Comparison of ENCODE assay signal across 8 cellular contexts in the genomic region with DNA sequence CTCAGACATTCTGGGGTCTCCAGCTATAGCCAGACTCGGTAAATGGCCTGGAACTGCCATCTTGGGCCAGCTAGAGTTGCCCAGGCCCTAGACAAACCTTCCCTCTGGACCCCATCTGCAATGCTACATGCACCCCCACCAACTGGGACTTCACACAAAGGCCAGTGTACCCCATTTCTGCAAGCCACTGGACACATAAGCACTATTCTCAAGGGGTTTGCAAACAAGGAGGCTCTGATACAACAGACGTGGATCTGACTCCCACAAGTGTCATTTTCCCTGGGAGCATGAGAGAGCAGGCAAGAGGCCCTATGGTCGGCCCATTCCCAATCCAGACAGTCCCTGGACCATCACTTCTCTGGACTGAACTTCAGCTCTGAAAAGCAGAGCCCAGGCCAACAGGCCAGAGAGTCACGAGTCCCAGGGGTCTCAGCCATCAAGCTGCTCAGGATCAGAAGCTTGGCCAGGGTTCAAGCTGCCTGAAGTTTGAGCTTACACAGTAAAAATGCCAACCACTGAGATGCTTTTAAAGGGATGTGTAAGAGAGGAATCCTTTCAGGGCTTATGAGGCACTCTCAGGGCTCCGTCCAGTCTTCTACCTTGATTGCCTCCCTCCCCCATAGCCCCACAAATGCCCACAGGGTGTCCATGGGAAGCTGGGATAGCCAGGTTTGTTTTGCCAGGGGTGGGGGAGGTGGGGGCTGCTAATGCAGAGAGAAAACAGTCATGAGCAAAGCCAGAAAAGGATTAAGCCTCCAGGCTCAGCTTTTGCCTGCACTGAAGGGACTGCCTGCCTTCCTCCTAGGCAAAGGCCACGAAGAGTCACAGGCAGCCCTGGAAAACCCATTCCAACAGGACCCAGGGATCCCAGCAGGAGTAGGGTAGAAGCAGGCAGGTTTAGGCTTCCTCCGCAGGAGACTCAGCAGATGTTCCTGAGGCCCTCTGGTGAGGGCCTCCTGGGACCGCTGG. TPM values are rescaled to one million over a fixed set of nuclear protein-coding genes. Genes with fewer than 3 reads are reported as not detected.
DNase-seq lines count a peak whose midpoint lies in the region; ATAC-seq and TF ChIP-seq lines count a peak whose summit lies in the region.

No MANE protein-coding gene starts in this region.

- H2BK12ac ChIP-seq in mesenchymal stem cell (ENCODE audit: low read length in 2 of 2): peak overlapping the region; percentile 18 to 20

- CTCF ChIA-PET in activated CD8-positive, alpha-beta memory T cell treated with anti-CD3 and anti-CD28 coated beads, Interleukin-2, amount 10 ng/mL, durations not matched to agents 7 days and 5 days (lab: Charles Lee): interaction anchor here (0.8 to 10.1 kb wide), 7 partner anchors 9 to 81 kb away, joined by 3 to 118 read pairs (median 5); a partner anchor contains a TSS

- H3K4me1 ChIP-seq in mesenchymal stem cell (ENCODE audit: control insufficient read depth, insufficient read depth, low read depth, low read length): peaks cover 79% of the 10 kb centered on the region
- H3K4me1 ChIP-seq in tibial artery: peaks cover 31 to 100% (median 94%) of the 10 kb centered on the region in 4 donors

- peaks cover 3 to 22% of the 10 kb centered on the region in 2 experiments for H3K36me3 ChIP-seq in mesenchymal stem cell (ENCODE audit: control insufficient read depth in 1 of 2, insufficient read depth in 2 of 2, low read depth in 1 of 2, low read length in 2 of 2)
- peaks cover 0 to 4% (median 0%) of the 10 kb centered on the region in 3 donors for H3K36me3 ChIP-seq in tibial artery

- H3K9me3 Mint-ChIP-seq in activated CD8-positive, alpha-beta memory T cell treated with anti-CD3 and anti-CD28 coated beads, Interleukin-2, amount 10 ng/mL, durations not matched to agents 7 days and 5 days (ENCODE audit: low read depth): no peaks in the 10 kb centered on the region
- H3K9me3 Mint-ChIP-seq in activated naive CD8-positive, alpha-beta T cell treated with anti-CD3 and anti-CD28 coated beads, Interleukin-2, amount 50 U/mL, for 24 hours: no peaks in the 10 kb centered on the region

- peak overlapping the region in 1 of 2 experiments; percentile 23 for H3K23ac ChIP-seq in mesenchymal stem cell (ENCODE audit: low read length in 2 of 2)

- no peak overlapping the region for H2BK5ac ChIP-seq in mesenchymal stem cell (ENCODE audit: low read depth, low read length, poor library complexity, severe bottlenecking)

- no peak overlapping the region for H3K4me2 ChIP-seq in mesenchymal stem cell (ENCODE audit: low read length, poor library complexity, severe bottlenecking)

- H3K4me3 Mint-ChIP-seq in activated CD8-positive, alpha-beta memory T cell treated with anti-CD3 and anti-CD28 coated beads, Interleukin-2, amount 10 ng/mL, durations not matched to agents 7 days and 5 days: no peak overlapping the region
- no peak overlapping the region for H3K4me3 Mint-ChIP-seq in activated naive CD8-positive, alpha-beta T cell treated with anti-CD3 and anti-CD28 coated beads, Interleukin-2, amount 50 U/mL, for 24 hours

- no peaks in the 10 kb centered on the region for H3K27me3 Mint-ChIP-seq in activated CD8-positive, alpha-beta memory T cell treated with anti-CD3 and anti-CD28 coated beads, Interleukin-2, amount 10 ng/mL, durations not matched to agents 7 days and 5 days
- no peaks in the 10 kb centered on the region for H3K27me3 Mint-ChIP-seq in activated naive CD8-positive, alpha-beta T cell treated with anti-CD3 and anti-CD28 coated beads, Interleukin-2, amount 50 U/mL, for 24 hours

- ATAC-seq in activated CD8-positive, alpha-beta memory T cell treated with anti-CD3 and anti-CD28 coated beads, Interleukin-2, amount 10 ng/mL, durations not matched to agents 7 days and 5 days: no peak
- ATAC-seq in activated naive CD8-positive, alpha-beta T cell treated with anti-CD3 and anti-CD28 coated beads, Interleukin-2, amount 50 U/mL, for 24 hours: no peak
- ATAC-seq in HG03460 (IDR thresholded peaks at IDR 0.05; ENCODE audit: unreplicated experiment) (no peak), GM18505 (IDR thresholded peaks at IDR 0.05; ENCODE audit: unreplicated experiment) (no peak)

- H3K14ac ChIP-seq in mesenchymal stem cell (ENCODE audit: low read length in 2 of 2): peak overlapping the region in 1 of 2 experiments; percentile 58

- H2BK120ac ChIP-seq in mesenchymal stem cell (ENCODE audit: low read depth, low read length): no peak overlapping the region

- 90% methylated on average over 7 of the region's 8 CpGs for WGBS in mesenchymal stem cell

- peak overlapping the region in 1 of 2 experiments; percentile 24 for H3K4ac ChIP-seq in mesenchymal stem cell (ENCODE audit: low read depth in 1 of 2, low read length in 2 of 2)

- H3K9me3 ChIP-seq in mesenchymal stem cell (ENCODE audit: control insufficient read depth, low read length) (no peaks in the 10 kb centered on the region), tibial artery (no peaks in the 10 kb centered on the region)

- H4K8ac ChIP-seq in mesenchymal stem cell (ENCODE audit: low read length): no peak overlapping the region

- H3K27ac ChIP-seq in mesenchymal stem cell (ENCODE audit: low read length, poor library complexity, severe bottlenecking) (peak overlapping the region; percentile 46), tibial artery (peak overlapping the region; percentile 86 to 96)

- no peak for TF ChIP-seq CTCF in tibial artery (IDR thresholded peaks at IDR 0.05)

- intact Hi-C loops in tibial artery (cut with DNase I; ENCODE audit: low total_unique reads): no loop called here

- H3K27ac Mint-ChIP-seq in activated CD8-positive, alpha-beta memory T cell treated with anti-CD3 and anti-CD28 coated beads, Interleukin-2, amount 10 ng/mL, durations not matched to agents 7 days and 5 days: peak overlapping the region; percentile 92
- H3K27ac Mint-ChIP-seq in activated naive CD8-positive, alpha-beta T cell treated with anti-CD3 and anti-CD28 coated beads, Interleukin-2, amount 50 U/mL, for 24 hours: peak overlapping the region; percentile 97

- no peak overlapping the region for H4K91ac ChIP-seq in mesenchymal stem cell (ENCODE audit: low read length)

- TF ChIP-seq POLR2A in GM18505 (IDR thresholded peaks at IDR 0.05; ENCODE audit: borderline replicate concordance, extremely low read depth, insufficient read depth, insufficient read length): no peak

- peaks cover 99% of the 10 kb centered on the region for H3K4me1 Mint-ChIP-seq in activated CD8-positive, alpha-beta memory T cell treated with anti-CD3 and anti-CD28 coated beads, Interleukin-2, amount 10 ng/mL, durations not matched to agents 7 days and 5 days
- peaks cover 99% of the 10 kb centered on the region for H3K4me1 Mint-ChIP-seq in activated naive CD8-positive, alpha-beta T cell treated with anti-CD3 and anti-CD28 coated beads, Interleukin-2, amount 50 U/mL, for 24 hours

- no peak overlapping the region for H2AFZ ChIP-seq in mesenchymal stem cell (ENCODE audit: low read depth, low read length)

- DNase-seq in activated CD8-positive, alpha-beta memory T cell treated with anti-CD3 and anti-CD28 coated beads, Interleukin-2, amount 10 ng/mL, durations not matched to agents 7 days and 5 days: no peak
- no peak for DNase-seq in activated CD8-positive, alpha-beta memory T cell treated with anti-CD3 and anti-CD28 coated beads, Interleukin-2, amount 50 U/mL, for 48 hours
- no peak for DNase-seq in activated naive CD8-positive, alpha-beta T cell treated with anti-CD3 and anti-CD28 coated beads, Interleukin-2, amount 50 U/mL, for 24 hours
- DNase-seq in mesenchymal stem cell (no peak), tibial artery (no peak), mesenteric fat pad (ENCODE audit: low spot score) (no peak)

- H3K79me1 ChIP-seq in mesenchymal stem cell (replicated peaks; ENCODE audit: low read length, poor library complexity, severe bottlenecking): no peaks in the 10 kb centered on the region

- peak overlapping the region; percentile 39 for H3K9ac ChIP-seq in mesenchymal stem cell (ENCODE audit: low read length)

- H3K27me3 ChIP-seq in mesenchymal stem cell (ENCODE audit: control insufficient read depth in 1 of 2, insufficient read depth in 1 of 2, low read length in 2 of 2) (no peaks in the 10 kb centered on the region), tibial artery (no peaks in the 10 kb centered on the region)

- H2BK15ac ChIP-seq in mesenchymal stem cell (ENCODE audit: low read depth, poor library complexity, severe bottlenecking): no peak overlapping the region

- H3K18ac ChIP-seq in mesenchymal stem cell (ENCODE audit: low read depth in 1 of 2, low read length in 2 of 2): peak overlapping the region; percentile 54 to 68

- peaks cover 10% of the 10 kb centered on the region for H3K36me3 Mint-ChIP-seq in activated CD8-positive, alpha-beta memory T cell treated with anti-CD3 and anti-CD28 coated beads, Interleukin-2, amount 10 ng/mL, durations not matched to agents 7 days and 5 days
- H3K36me3 Mint-ChIP-seq in activated naive CD8-positive, alpha-beta T cell treated with anti-CD3 and anti-CD28 coated beads, Interleukin-2, amount 50 U/mL, for 24 hours (ENCODE audit: low read depth): peaks cover 7% of the 10 kb centered on the region

- peak overlapping the region; percentile 45 for H2AK5ac ChIP-seq in mesenchymal stem cell (ENCODE audit: low read length, severe bottlenecking)

- no peak overlapping the region for H3K4me3 ChIP-seq in mesenchymal stem cell (ENCODE audit: insufficient read depth in 1 of 2, low read depth in 1 of 2, low read length in 2 of 2)
- no peak overlapping the region for H3K4me3 ChIP-seq in tibial artery

RNA-seq across cellular contexts. Expression of a gene that starts 31.7 kb away (rescaled TPM):
- 10 to 100 TPM; 27.1 to 36.6 TPM for total RNA-seq in activated CD8-positive, alpha-beta memory T cell treated with anti-CD3 and anti-CD28 coated beads, Interleukin-2, amount 10 ng/mL, durations not matched to agents 7 days and 5 days
- 53.1 TPM for polyA plus RNA-seq in mesenchymal stem cell (2013, experiment 1 of 2)
- polyA plus RNA-seq in mesenchymal stem cell (2013, experiment 2 of 2): 53.5 TPM
- total RNA-seq in mesenteric fat pad: 49.3 TPM
